ENCODE assay signal across 32 cellular contexts in genomic region chr16:7651803-7652570, GRCh38.
"Had no signal": no experiment of that assay in that cellular context is flagged by ENCODE, and none has a peak within 500 bp of the region (broad histone marks: within the 10 kb centered on the region; RNA-seq: fewer than 3 reads in every experiment).

No MANE protein-coding gene starts in this region.

- H3K4me2 ChIP-seq: smooth muscle cell had no signal

- H3K36me3 Mint-ChIP-seq: activated CD4-positive, alpha-beta memory T cell treated with anti-CD3 and anti-CD28 coated beads for 36 hours; activated naive CD4-positive, alpha-beta T cell treated with anti-CD3 and anti-CD28 coated beads, Interleukin-2, amount 50 U/mL, for 24 hours; stimulated activated naive B cell treated with anti-CD40 and anti-IgM and Interleukin-4, amounts not matched to agents 10 μg/mL and 1 μg/mL and 100 μg/mL, for 72 hours had no signal

- DNase-seq: activated CD4-positive, alpha-beta memory T cell treated with anti-CD3 and anti-CD28 coated beads for 36 hours; activated CD4-positive, alpha-beta T cell treated with anti-CD3 and anti-CD28 coated beads, Interleukin-2, amount 10 ng/mL, durations not matched to agents 24 days and 14 days; activated CD4-positive, CD25-positive, alpha-beta regulatory T cell treated with anti-CD3 and anti-CD28 coated beads, Interleukin-2, amount 50 U/mL, for 72 hours; activated CD8-positive, alpha-beta memory T cell treated with anti-CD3 and anti-CD28 coated beads, Interleukin-2, amount 50 U/mL, for 48 hours; activated gamma-delta T cell; activated naive CD8-positive, alpha-beta T cell treated with anti-CD3 and anti-CD28 coated beads, Interleukin-2, amount 50 U/mL, for 24 hours; activated T-cell treated with anti-CD3 and anti-CD28 coated beads, Interleukin-2, amount 50 U/mL, for 24 hours; amygdala; cortex of kidney; effector memory CD8-positive, alpha-beta T cell; hippocampal formation; islet precursor cell; left cardiac atrium; midbrain; naive thymus-derived CD4-positive, alpha-beta T cell; nucleus accumbens; pancreas; sigmoid colon; stimulated activated CD4-positive, alpha-beta T cell treated with anti-CD3 and anti-CD28 coated beads, Interleukin-15, amount 100 ng/mL, for 24 hours; stimulated activated CD4-positive, alpha-beta T cell treated with anti-CD3 and anti-CD28 coated beads, Interleukin-2, amount 100 ng/mL, for 24 hours; stimulated activated naive B cell treated with anti-CD40 and anti-IgM and Interleukin-4, amounts not matched to agents 10 μg/mL and 1 μg/mL and 100 μg/mL, for 72 hours; stomach; T-helper 17 cell; T1000; thyroid gland; upper lobe of left lung; WERI-Rb-1 had no signal

- H3K4me3 ChIP-seq: gastroesophageal sphincter, pancreas, prostate gland, sigmoid colon, smooth muscle cell, stomach, thyroid gland, upper lobe of left lung, vagina had no signal

- H3K27ac Mint-ChIP-seq: activated CD4-positive, alpha-beta memory T cell treated with anti-CD3 and anti-CD28 coated beads for 36 hours; activated CD4-positive, alpha-beta T cell treated with anti-CD3 and anti-CD28 coated beads, Interleukin-2, amount 10 ng/mL, durations not matched to agents 24 days and 14 days; activated naive CD4-positive, alpha-beta T cell treated with anti-CD3 and anti-CD28 coated beads, Interleukin-2, amount 50 U/mL, for 24 hours; activated naive CD8-positive, alpha-beta T cell treated with anti-CD3 and anti-CD28 coated beads, Interleukin-2, amount 50 U/mL, for 24 hours; activated T-cell treated with anti-CD3 and anti-CD28 coated beads, Interleukin-2, amount 50 U/mL, for 24 hours; effector memory CD8-positive, alpha-beta T cell; stimulated activated naive B cell treated with anti-CD40 and anti-IgM and Interleukin-4, amounts not matched to agents 10 μg/mL and 1 μg/mL and 100 μg/mL, for 72 hours; T-helper 17 cell had no signal

- H3K4me1 Mint-ChIP-seq: activated CD4-positive, alpha-beta T cell treated with anti-CD3 and anti-CD28 coated beads, Interleukin-2, amount 10 ng/mL, durations not matched to agents 24 days and 14 days; activated naive CD4-positive, alpha-beta T cell treated with anti-CD3 and anti-CD28 coated beads, Interleukin-2, amount 50 U/mL, for 24 hours; activated naive CD8-positive, alpha-beta T cell treated with anti-CD3 and anti-CD28 coated beads, Interleukin-2, amount 50 U/mL, for 24 hours; naive thymus-derived CD4-positive, alpha-beta T cell; stimulated activated naive B cell treated with anti-CD40 and anti-IgM and Interleukin-4, amounts not matched to agents 10 μg/mL and 1 μg/mL and 100 μg/mL, for 72 hours; T-helper 17 cell had no signal

- H3K27me3 ChIP-seq: gastroesophageal sphincter, pancreas, sigmoid colon, stomach, thyroid gland, upper lobe of left lung, vagina had no signal

- H3K4me3 Mint-ChIP-seq: activated CD4-positive, alpha-beta memory T cell treated with anti-CD3 and anti-CD28 coated beads for 36 hours; activated CD4-positive, alpha-beta T cell treated with anti-CD3 and anti-CD28 coated beads, Interleukin-2, amount 10 ng/mL, durations not matched to agents 24 days and 14 days; activated naive CD4-positive, alpha-beta T cell treated with anti-CD3 and anti-CD28 coated beads, Interleukin-2, amount 50 U/mL, for 24 hours; activated naive CD8-positive, alpha-beta T cell treated with anti-CD3 and anti-CD28 coated beads, Interleukin-2, amount 50 U/mL, for 24 hours; activated T-cell treated with anti-CD3 and anti-CD28 coated beads, Interleukin-2, amount 50 U/mL, for 24 hours; effector memory CD8-positive, alpha-beta T cell; naive thymus-derived CD4-positive, alpha-beta T cell; stimulated activated naive B cell treated with anti-CD40 and anti-IgM and Interleukin-4, amounts not matched to agents 10 μg/mL and 1 μg/mL and 100 μg/mL, for 72 hours; T-helper 17 cell had no signal

- H3K4me1 ChIP-seq: gastroesophageal sphincter, pancreas, prostate gland, sigmoid colon, stomach, thyroid gland, upper lobe of left lung, vagina had no signal

- H3K27ac ChIP-seq: gastroesophageal sphincter, pancreas, prostate gland, sigmoid colon, stomach, thyroid gland, upper lobe of left lung, vagina, WERI-Rb-1 had no signal

- H3K9me3 ChIP-seq: gastroesophageal sphincter, pancreas, prostate gland, sigmoid colon, thyroid gland, upper lobe of left lung, vagina had no signal

- H3K36me3 ChIP-seq: gastroesophageal sphincter, pancreas, prostate gland, sigmoid colon, stomach, thyroid gland, upper lobe of left lung, vagina, WERI-Rb-1 had no signal

- ATAC-seq: activated naive CD8-positive, alpha-beta T cell treated with anti-CD3 and anti-CD28 coated beads, Interleukin-2, amount 50 U/mL, for 24 hours; effector memory CD8-positive, alpha-beta T cell; gastroesophageal sphincter; left cardiac atrium; naive thymus-derived CD4-positive, alpha-beta T cell; pancreas; stimulated activated naive B cell treated with anti-CD40 and anti-IgM and Interleukin-4, amounts not matched to agents 10 μg/mL and 1 μg/mL and 100 μg/mL, for 72 hours; T-helper 17 cell had no signal

- H3K27me3 Mint-ChIP-seq: activated CD4-positive, alpha-beta memory T cell treated with anti-CD3 and anti-CD28 coated beads for 36 hours; activated CD4-positive, alpha-beta T cell treated with anti-CD3 and anti-CD28 coated beads, Interleukin-2, amount 10 ng/mL, durations not matched to agents 24 days and 14 days; activated naive CD4-positive, alpha-beta T cell treated with anti-CD3 and anti-CD28 coated beads, Interleukin-2, amount 50 U/mL, for 24 hours; activated naive CD8-positive, alpha-beta T cell treated with anti-CD3 and anti-CD28 coated beads, Interleukin-2, amount 50 U/mL, for 24 hours; activated T-cell treated with anti-CD3 and anti-CD28 coated beads, Interleukin-2, amount 50 U/mL, for 24 hours; effector memory CD8-positive, alpha-beta T cell; naive thymus-derived CD4-positive, alpha-beta T cell; stimulated activated naive B cell treated with anti-CD40 and anti-IgM and Interleukin-4, amounts not matched to agents 10 μg/mL and 1 μg/mL and 100 μg/mL, for 72 hours; T-helper 17 cell had no signal
